ENCODE assay signal across 8 cellular contexts in genomic region chr7:87151701-87152111, GRCh38. TPM values are rescaled to one million over a fixed set of nuclear protein-coding genes. Genes with fewer than 3 reads are reported as not detected.
DNase-seq lines count a peak whose midpoint lies in the region; ATAC-seq and TF ChIP-seq lines count a peak whose summit lies in the region.

No MANE protein-coding gene starts in this region.

- H3K4me3 Mint-ChIP-seq in activated naive CD4-positive, alpha-beta T cell treated with anti-CD3 and anti-CD28 coated beads for 36 hours = peak overlapping the region; percentile 84
- peak overlapping the region; percentile 99 for H3K4me3 Mint-ChIP-seq in T-helper 17 cell
- peak overlapping the region; percentile 87 for H3K4me3 Mint-ChIP-seq in stimulated activated memory B cell treated with anti-CD40 and anti-IgM and Interleukin-4, amounts not matched to agents 10 μg/mL and 1 μg/mL and 100 μg/mL, for 72 hours

- H3K27me3 Mint-ChIP-seq in activated naive CD4-positive, alpha-beta T cell treated with anti-CD3 and anti-CD28 coated beads for 36 hours (ENCODE audit: low read depth) = no peaks in the 10 kb centered on the region
- H3K27me3 Mint-ChIP-seq in T-helper 17 cell = no peaks in the 10 kb centered on the region
- H3K27me3 Mint-ChIP-seq in stimulated activated memory B cell treated with anti-CD40 and anti-IgM and Interleukin-4, amounts not matched to agents 10 μg/mL and 1 μg/mL and 100 μg/mL, for 72 hours = no peaks in the 10 kb centered on the region

- H3K27ac Mint-ChIP-seq in activated naive CD4-positive, alpha-beta T cell treated with anti-CD3 and anti-CD28 coated beads for 36 hours = peak overlapping the region; percentile 98
- H3K27ac Mint-ChIP-seq in T-helper 17 cell = peak overlapping the region; percentile 99
- H3K27ac Mint-ChIP-seq in stimulated activated memory B cell treated with anti-CD40 and anti-IgM and Interleukin-4, amounts not matched to agents 10 μg/mL and 1 μg/mL and 100 μg/mL, for 72 hours = peak overlapping the region; percentile 94

- H3K4me1 ChIP-seq in right atrium auricular region = peaks cover 0 to 40% of the 10 kb centered on the region in 2 donors

- H3K36me3 ChIP-seq in right atrium auricular region = no peaks in the 10 kb centered on the region

- H3K27me3 ChIP-seq in right atrium auricular region = no peaks in the 10 kb centered on the region

- no peaks in the 10 kb centered on the region for H3K9me3 Mint-ChIP-seq in activated naive CD4-positive, alpha-beta T cell treated with anti-CD3 and anti-CD28 coated beads for 36 hours
- no peaks in the 10 kb centered on the region for H3K9me3 Mint-ChIP-seq in stimulated activated memory B cell treated with anti-CD40 and anti-IgM and Interleukin-4, amounts not matched to agents 10 μg/mL and 1 μg/mL and 100 μg/mL, for 72 hours

- DNase-seq in activated naive CD4-positive, alpha-beta T cell treated with anti-CD3 and anti-CD28 coated beads for 36 hours = no peak
- no peak for DNase-seq in activated naive CD4-positive, alpha-beta T cell treated with Interleukin-2 at 50 U/mL for 16 hours
- DNase-seq in T-helper 17 cell (no peak), right atrium auricular region (ENCODE audit: low spot score) (no peak), medulla oblongata (ENCODE audit: extremely low spot score) (no peak)
- DNase-seq in effector CD4-positive, alpha-beta T cell = no peak

- peaks cover 9% of the 10 kb centered on the region for H3K36me3 Mint-ChIP-seq in activated naive CD4-positive, alpha-beta T cell treated with anti-CD3 and anti-CD28 coated beads for 36 hours (ENCODE audit: low read depth)
- H3K36me3 Mint-ChIP-seq in T-helper 17 cell (ENCODE audit: low read depth) = peaks cover 6% of the 10 kb centered on the region
- H3K36me3 Mint-ChIP-seq in stimulated activated memory B cell treated with anti-CD40 and anti-IgM and Interleukin-4, amounts not matched to agents 10 μg/mL and 1 μg/mL and 100 μg/mL, for 72 hours = peaks cover 8% of the 10 kb centered on the region

- CTCF ChIA-PET in activated naive CD4-positive, alpha-beta T cell treated with anti-CD3 and anti-CD28 coated beads for 36 hours (lab: Charles Lee) = interaction anchor here (0.6 to 1.1 kb wide), 4 partner anchors 29 to 722 kb away, joined by 3 to 6 read pairs (median 3); no protein-coding TSS in a partner anchor

- ATAC-seq in HG03060 (IDR thresholded peaks at IDR 0.05; ENCODE audit: low read depth, unreplicated experiment) (peak; percentile 10), T-helper 17 cell (peak; percentile 49)
- ATAC-seq in stimulated activated memory B cell treated with anti-CD40 and anti-IgM and Interleukin-4, amounts not matched to agents 10 μg/mL and 1 μg/mL and 100 μg/mL, for 72 hours = no peak

- peak overlapping the region; percentile 98 for H3K27ac ChIP-seq in right atrium auricular region

- TF ChIP-seq CTCF in right atrium auricular region (IDR thresholded peaks at IDR 0.05) = no peak

- no peaks in the 10 kb centered on the region for H3K9me3 ChIP-seq in T-helper 17 cell (ENCODE audit: control insufficient read depth, low read length, poor library complexity, severe bottlenecking)
- H3K9me3 ChIP-seq in right atrium auricular region = no peaks in the 10 kb centered on the region

- intact Hi-C loops in activated naive CD4-positive, alpha-beta T cell treated with anti-CD3 and anti-CD28 coated beads for 36 hours (cut with micrococcal nuclease) = loop anchor here (1.0 to 5.0 kb wide), 9 partner anchors 68 to 1067 kb away; partner anchors contain the start of genes CROT, DBF4, ELAPOR2 and RUNDC3B

- peak overlapping the region; percentile 77 to 85 for H3K4me3 ChIP-seq in right atrium auricular region

- peaks cover 34% of the 10 kb centered on the region for H3K4me1 Mint-ChIP-seq in activated naive CD4-positive, alpha-beta T cell treated with anti-CD3 and anti-CD28 coated beads for 36 hours (ENCODE audit: low read depth)
- H3K4me1 Mint-ChIP-seq in T-helper 17 cell = peaks cover 31% of the 10 kb centered on the region
- H3K4me1 Mint-ChIP-seq in stimulated activated memory B cell treated with anti-CD40 and anti-IgM and Interleukin-4, amounts not matched to agents 10 μg/mL and 1 μg/mL and 100 μg/mL, for 72 hours = peaks cover 32% of the 10 kb centered on the region

RNA-seq across cellular contexts. Expression of gene DMTF1, which starts 0.5 kb away (rescaled TPM):
- 10 to 100 TPM; 43.6 to 49.8 TPM for total RNA-seq in activated naive CD4-positive, alpha-beta T cell treated with anti-CD3 and anti-CD28 coated beads for 36 hours
- 100 to 1,000 TPM; 125 to 131 TPM for total RNA-seq in T-helper 17 cell
- total RNA-seq in right atrium auricular region = 10 to 100 TPM; 25.7 to 26.9 TPM
